ENCODE assay signal across 21 cellular contexts in genomic region chr5:37810311-37810710, GRCh38. TPM values are rescaled to one million over a fixed set of nuclear protein-coding genes. Genes with fewer than 3 reads are reported as not detected.
DNase-seq lines count a peak whose midpoint lies in the region; ATAC-seq and TF ChIP-seq lines count a peak whose summit lies in the region.
"Had no signal": no experiment of that assay in that cellular context is flagged by ENCODE, and none has a peak within 500 bp of the region (broad histone marks: within the 10 kb centered on the region; RNA-seq: fewer than 3 reads in every experiment).

No MANE protein-coding gene starts in this region.

- peak overlapping the region; percentile 37 to 43 for H3K4me3 ChIP-seq in SK-N-SH (ENCODE audit: low read depth in 2 of 2, low read length in 1 of 2)
- peak overlapping the region; percentile 22 to 45 for H3K4me3 ChIP-seq in foreskin fibroblast (ENCODE audit: low read depth in 1 of 2, low read length in 2 of 2)
- H3K4me3 ChIP-seq in skeletal muscle satellite cell (ENCODE audit: low read length) = peak overlapping the region; percentile 44
- H3K4me3 ChIP-seq: ascending aorta had no signal

- no peak for ATAC-seq in stimulated activated effector memory CD8-positive, alpha-beta T cell treated with anti-CD3 and anti-CD28 coated beads, Interleukin-12 subunit alpha, Interleukin-12 subunit beta, amount 100 ng/mL, for 72 hours
- ATAC-seq in HG03565 (IDR thresholded peaks at IDR 0.05; ENCODE audit: unreplicated experiment) = no peak
- ATAC-seq: naive thymus-derived CD4-positive, alpha-beta T cell had no signal

- CTCF ChIA-PET in SK-N-SH (lab: Yijun Ruan, JAX) = interaction anchor here (1.1 kb wide), 1 partner anchor 14 kb away, joined by 3 read pairs; no protein-coding TSS in a partner anchor
- CTCF ChIA-PET in activated CD4-positive, alpha-beta memory T cell treated with anti-CD3 and anti-CD28 coated beads for 36 hours (lab: Charles Lee) = no interaction called here

- H3K4me1 ChIP-seq in SK-N-SH (ENCODE audit: control insufficient read depth in 1 of 2, insufficient read depth in 2 of 2, low read depth in 1 of 2, low read length in 1 of 2) (peaks cover 3 to 28% of the 10 kb centered on the region in 2 experiments; a peak in 3 of 4 replicates), skeletal muscle satellite cell (ENCODE audit: control insufficient read depth, insufficient read depth, low read length) (peaks cover 32% of the 10 kb centered on the region)
- H3K4me1 ChIP-seq: ascending aorta had no signal

- H3K27ac Mint-ChIP-seq in activated CD4-positive, alpha-beta memory T cell treated with anti-CD3 and anti-CD28 coated beads for 36 hours = no peak overlapping the region
- no peak overlapping the region for H3K27ac Mint-ChIP-seq in stimulated activated effector memory CD8-positive, alpha-beta T cell treated with anti-CD3 and anti-CD28 coated beads, Interleukin-12 subunit alpha, Interleukin-12 subunit beta, amount 100 ng/mL, for 72 hours
- H3K27ac Mint-ChIP-seq: CD14-positive monocyte; naive thymus-derived CD4-positive, alpha-beta T cell; WTC11 had no signal

- no peaks in the 10 kb centered on the region for H4K20me1 ChIP-seq in SK-N-SH (ENCODE audit: insufficient read depth)

- no peaks in the 10 kb centered on the region for H3K9me2 ChIP-seq in SK-N-SH

- TF ChIP-seq EP300 in SK-N-SH (IDR thresholded peaks at IDR 0.05; ENCODE audit: borderline replicate concordance in 1 of 2, low read depth in 1 of 2, low read length in 1 of 2) = peak in 1 of 2 experiments; percentile 90; a peak in 2 of 4 replicates

- H3K4me1 Mint-ChIP-seq in activated CD4-positive, alpha-beta memory T cell treated with anti-CD3 and anti-CD28 coated beads for 36 hours (ENCODE audit: low read depth) = no peaks in the 10 kb centered on the region
- no peaks in the 10 kb centered on the region for H3K4me1 Mint-ChIP-seq in stimulated activated effector memory CD8-positive, alpha-beta T cell treated with anti-CD3 and anti-CD28 coated beads, Interleukin-12 subunit alpha, Interleukin-12 subunit beta, amount 100 ng/mL, for 72 hours
- H3K4me1 Mint-ChIP-seq: CD14-positive monocyte; naive thymus-derived CD4-positive, alpha-beta T cell had no signal

- intact Hi-C loops in activated CD4-positive, alpha-beta memory T cell treated with anti-CD3 and anti-CD28 coated beads for 36 hours (cut with micrococcal nuclease) = no loop called here

- POLR2A ChIA-PET in SK-N-SH (lab: Yijun Ruan, JAX) = no interaction called here
- POLR2A ChIA-PET in activated CD4-positive, alpha-beta memory T cell treated with anti-CD3 and anti-CD28 coated beads for 36 hours (lab: Charles Lee) = no interaction called here

- no peak overlapping the region for H3K4me3 Mint-ChIP-seq in activated CD4-positive, alpha-beta memory T cell treated with anti-CD3 and anti-CD28 coated beads for 36 hours
- no peak overlapping the region for H3K4me3 Mint-ChIP-seq in stimulated activated effector memory CD8-positive, alpha-beta T cell treated with anti-CD3 and anti-CD28 coated beads, Interleukin-12 subunit alpha, Interleukin-12 subunit beta, amount 100 ng/mL, for 72 hours
- H3K4me3 Mint-ChIP-seq: CD14-positive monocyte; naive thymus-derived CD4-positive, alpha-beta T cell; WTC11 had no signal

- no peaks in the 10 kb centered on the region for H3K9me3 Mint-ChIP-seq in activated CD4-positive, alpha-beta memory T cell treated with anti-CD3 and anti-CD28 coated beads for 36 hours
- H3K9me3 Mint-ChIP-seq in stimulated activated effector memory CD8-positive, alpha-beta T cell treated with anti-CD3 and anti-CD28 coated beads, Interleukin-12 subunit alpha, Interleukin-12 subunit beta, amount 100 ng/mL, for 72 hours = no peaks in the 10 kb centered on the region

- H2AFZ ChIP-seq in SK-N-SH (ENCODE audit: low read depth) = peak overlapping the region; percentile 81

- H3K36me3 ChIP-seq in SK-N-SH (replicated peaks in 1 of 2; ENCODE audit: control insufficient read depth in 1 of 2, insufficient read depth in 2 of 2, low read length in 1 of 2) (peaks cover 0 to 20% of the 10 kb centered on the region in 2 experiments), skeletal muscle satellite cell (ENCODE audit: insufficient read depth, low read length) (no peaks in the 10 kb centered on the region)
- H3K36me3 ChIP-seq: ascending aorta had no signal

- H3K9me3 ChIP-seq in SK-N-SH = no peaks in the 10 kb centered on the region
- H3K9me3 ChIP-seq in skeletal muscle satellite cell (replicated peaks; ENCODE audit: low read length) = no peaks in the 10 kb centered on the region
- H3K9me3 ChIP-seq: ascending aorta had no signal

- no peaks in the 10 kb centered on the region for H3K36me3 Mint-ChIP-seq in activated CD4-positive, alpha-beta memory T cell treated with anti-CD3 and anti-CD28 coated beads for 36 hours
- no peaks in the 10 kb centered on the region for H3K36me3 Mint-ChIP-seq in stimulated activated effector memory CD8-positive, alpha-beta T cell treated with anti-CD3 and anti-CD28 coated beads, Interleukin-12 subunit alpha, Interleukin-12 subunit beta, amount 100 ng/mL, for 72 hours
- H3K36me3 Mint-ChIP-seq: CD14-positive monocyte; naive thymus-derived CD4-positive, alpha-beta T cell; WTC11 had no signal

- H3K4me2 ChIP-seq in SK-N-SH (peak overlapping the region; percentile 68), skeletal muscle satellite cell (ENCODE audit: low read length) (peak overlapping the region; percentile 65)

- DNase-seq in GM04504 (ENCODE audit: low read depth) (peak; percentile 50), SK-N-SH (no peak), foreskin fibroblast (peak; percentile 80 to 91), GM10266 (ENCODE audit: extremely low spot score) (no peak)
- no peak for DNase-seq in activated CD4-positive, alpha-beta memory T cell treated with anti-CD3 and anti-CD28 coated beads for 36 hours
- no peak for DNase-seq in stimulated activated effector memory CD8-positive, alpha-beta T cell treated with anti-CD3 and anti-CD28 coated beads, Interleukin-12 subunit alpha, Interleukin-12 subunit beta, amount 100 ng/mL, for 72 hours (ENCODE audit: low spot score in 2 of 2)
- DNase-seq: activated CD4-positive, alpha-beta T cell treated with anti-CD3 and anti-CD28 coated beads, Interleukin-2, amount 50 U/mL, for 48 hours; activated naive CD4-positive, alpha-beta T cell; kidney; naive thymus-derived CD4-positive, alpha-beta T cell; NCI-H1048; NCI-H2029 had no signal

- H3F3A ChIP-seq in SK-N-SH (replicated peaks; ENCODE audit: insufficient read depth) = peaks cover 46% of the 10 kb centered on the region

- H3K79me2 ChIP-seq in SK-N-SH (ENCODE audit: insufficient read depth) = peaks cover 19% of the 10 kb centered on the region; the same call in 1 of the 2 replicates

- H3K27ac ChIP-seq in SK-N-SH (ENCODE audit: low read depth in 2 of 2, low read length in 1 of 2) = peak overlapping the region; percentile 22 to 97; a peak in 3 of 4 replicates
- H3K27ac ChIP-seq: ascending aorta had no signal

- TF ChIP-seq RAD21 in SK-N-SH (IDR thresholded peaks at IDR 0.05; ENCODE audit: low read length) = no peak

- H3K27me3 Mint-ChIP-seq in activated CD4-positive, alpha-beta memory T cell treated with anti-CD3 and anti-CD28 coated beads for 36 hours = peaks cover 4% of the 10 kb centered on the region

- 9% methylated on average over 14 of the region's 14 CpGs for WGBS in SK-N-SH (ENCODE audit: low lambda C conversion rate)

- H3K9ac ChIP-seq in SK-N-SH = peak overlapping the region; percentile 66
- peak overlapping the region; percentile 27 for H3K9ac ChIP-seq in skeletal muscle satellite cell (ENCODE audit: low read depth, low read length)
- H3K9ac ChIP-seq: KMS-11 had no signal

- TF ChIP-seq CTCF in SK-N-SH (IDR thresholded peaks at IDR 0.05) = no peak
- no peak for TF ChIP-seq CTCF in foreskin fibroblast (IDR thresholded peaks at IDR 0.05; ENCODE audit: low read depth, low read length)
- no peak for TF ChIP-seq CTCF in GM10266 (IDR thresholded peaks at IDR 0.05; ENCODE audit: control insufficient read depth, insufficient read depth, low read depth, missing control alignments)

- H3K27me3 ChIP-seq in SK-N-SH (ENCODE audit: insufficient read depth) (no peaks in the 10 kb centered on the region), skeletal muscle satellite cell (ENCODE audit: control insufficient read depth, insufficient read depth, low read length) (no peaks in the 10 kb centered on the region)
- H3K27me3 ChIP-seq: ascending aorta had no signal

TF ChIP-seq in SK-N-SH, 30 proteins besides CTCF, POLR2A, EP300 and RAD21 (continues in another document):
- TF ChIP-seq, protein P1, sequence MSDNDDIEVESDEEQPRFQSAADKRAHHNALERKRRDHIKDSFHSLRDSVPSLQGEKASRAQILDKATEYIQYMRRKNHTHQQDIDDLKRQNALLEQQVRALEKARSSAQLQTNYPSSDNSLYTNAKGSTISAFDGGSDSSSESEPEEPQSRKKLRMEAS (IDR thresholded peaks at IDR 0.05; ENCODE audit: low read depth) = peak; percentile 75
- TF ChIP-seq FOXJ3 (CRISPR knock-in tag; IDR thresholded peaks at IDR 0.05) (no peak), SIN3A (IDR thresholded peaks at IDR 0.05; ENCODE audit: borderline replicate concordance, low read depth, low read length) (no peak), NRF1 (IDR thresholded peaks at IDR 0.05; ENCODE audit: low read depth, low read length) (no peak), YY1 (IDR thresholded peaks at IDR 0.05; ENCODE audit: low read depth) (no peak), MXI1 (IDR thresholded peaks at IDR 0.05; ENCODE audit: low read depth, low read length) (no peak), TAF1 (IDR thresholded peaks at IDR 0.05; ENCODE audit: borderline replicate concordance, low read depth, low read length) (peak; percentile 48; the same call in 1 of the 2 replicates), CHD2 (IDR thresholded peaks at IDR 0.05; ENCODE audit: low read length, partially characterized antibody) (no peak), TEAD4 (IDR thresholded peaks at IDR 0.05; ENCODE audit: borderline replicate concordance, insufficient read depth) (0 out of 2 replicates have a peak, but pooled peaks have one; percentile 27)

RNA-seq across cellular contexts. Expression of gene GDNF, which starts 29.5 kb away (rescaled TPM):
- 8.4 and 9.0 TPM in 2 replicates for polyA plus RNA-seq in SK-N-SH (2012; rRNA removed)
- 8.8 and 9.4 TPM in 2 replicates for polyA plus RNA-seq in SK-N-SH (2012; cell fraction: cytosol; rRNA removed)
- polyA plus RNA-seq in SK-N-SH (2012; cell fraction: nucleus; rRNA removed) = 15.7 and 17.8 TPM in 2 replicates
- total RNA-seq in skeletal muscle satellite cell (2012; rRNA removed) = 0.25 and 1.1 TPM in 2 replicates
- not detected for total RNA-seq in activated CD4-positive, alpha-beta memory T cell treated with anti-CD3 and anti-CD28 coated beads for 36 hours
- total RNA-seq: ascending aorta; lung microvascular endothelial cell; naive thymus-derived CD4-positive, alpha-beta T cell; T-helper 1 cell treated with Interleukin-12 subunit alpha and Interleukin-12 subunit beta and Interleukin-4 antibody, amounts not matched to agents 30 ng/mL and 1 ng/mL, for 36 hours; ureter had no signal
- polyA plus RNA-seq: CD14-positive monocyte; naive thymus-derived CD4-positive, alpha-beta T cell had no signal

Comparison
In these comparisons a context has a peak if more than half of its experiments do, and no peak if none do; other contexts are left out.
1. DNase-seq: peak in GM04504 (single experiment) and foreskin fibroblast (2 of 2); none in SK-N-SH (single experiment), GM10266 (single experiment), activated CD4-positive, alpha-beta memory T cell treated with anti-CD3 and anti-CD28 coated beads for 36 hours (single experiment) and stimulated activated effector memory CD8-positive, alpha-beta T cell treated with anti-CD3 and anti-CD28 coated beads, Interleukin-12 subunit alpha, Interleukin-12 subunit beta, amount 100 ng/mL, for 72 hours (0 of 2).
2. Peak in every context shown above with its lines, with median percentiles within 50 percentile points of each other: H3K4me3 ChIP-seq.